Comparison of ENCODE assay signal across 8 cellular contexts in genomic region chr1:24190970-24191570, GRCh38. TPM values are rescaled to one million over a fixed set of nuclear protein-coding genes. Genes with fewer than 3 reads are reported as not detected.
DNase-seq lines count a peak whose midpoint lies in the region; ATAC-seq, FAIRE-seq and TF ChIP-seq lines count a peak whose summit lies in the region.

No MANE protein-coding gene starts in this region.

- no peak overlapping the region for H3K4me3 Mint-ChIP-seq in type B pancreatic cell

- ATAC-seq in HG03064 (IDR thresholded peaks at IDR 0.05; ENCODE audit: low read depth, unreplicated experiment) = peak; percentile 52

- H3K27me3 Mint-ChIP-seq in type B pancreatic cell = peaks cover 23% of the 10 kb centered on the region

- no peaks in the 10 kb centered on the region for H3K9me3 Mint-ChIP-seq in type B pancreatic cell

- peaks cover 20% of the 10 kb centered on the region for H3K4me1 Mint-ChIP-seq in type B pancreatic cell (ENCODE audit: unreplicated experiment)

- H3K27ac Mint-ChIP-seq in type B pancreatic cell = peak overlapping the region; percentile 78

- H3K36me3 Mint-ChIP-seq in type B pancreatic cell = no peaks in the 10 kb centered on the region

- no peak for FAIRE-seq in frontal cortex (lab: Jason Lieb, UNC)

- peak; percentile 10 for DNase-seq in activated effector memory CD4-positive, alpha-beta T cell treated with anti-CD3 and anti-CD28 coated beads, Interleukin-2, amount 50 U/mL, for 16 hours
- DNase-seq in activated effector memory CD4-positive, alpha-beta T cell treated with Interleukin-2 at 50 U/mL for 16 hours = no peak
- DNase-seq in RPMI8226 (peak; percentile 93), type B pancreatic cell (ENCODE audit: extremely low spot score, unreplicated experiment) (no peak), frontal cortex (ENCODE audit: low spot score in 2 of 2) (no peak), cerebellar nuclear complex (lab: John Stamatoyannopoulos, UW) (no peak)
- DNase-seq in stimulated activated CD4-positive, alpha-beta T cell treated with anti-CD3 and anti-CD28 coated beads, Interleukin-4, amount 100 ng/mL, for 4 hours = no peak

- no peak for TF ChIP-seq CTCF in type B pancreatic cell (conservative IDR thresholded peaks at IDR 0.05)

RNA-seq across cellular contexts. Expression of gene IFNLR1, which starts 4.0 kb away (rescaled TPM):
- total RNA-seq in type B pancreatic cell (ENCODE audit: low replicate concordance) (7.1 and 19.9 TPM in 2 replicates), frontal cortex (0.41 TPM)

RNA-seq across cellular contexts. Expression of gene IL22RA1, which starts 48.1 kb away (rescaled TPM):
- total RNA-seq in type B pancreatic cell (ENCODE audit: low replicate concordance) = 1.1 and 2.8 TPM in 2 replicates
- not detected for total RNA-seq in frontal cortex

Comparison
In these comparisons a context has a peak if more than half of its experiments do, and no peak if none do; other contexts are left out.
1. DNase-seq: peak in activated effector memory CD4-positive, alpha-beta T cell treated with anti-CD3 and anti-CD28 coated beads, Interleukin-2, amount 50 U/mL, for 16 hours (single experiment) and RPMI8226 (single experiment); none in activated effector memory CD4-positive, alpha-beta T cell treated with Interleukin-2 at 50 U/mL for 16 hours (single experiment), type B pancreatic cell (single experiment), frontal cortex (0 of 2), cerebellar nuclear complex (0 of 2) and stimulated activated CD4-positive, alpha-beta T cell treated with anti-CD3 and anti-CD28 coated beads, Interleukin-4, amount 100 ng/mL, for 4 hours (0 of 2).